ENCODE assay signal across 27 cellular contexts in the genomic region with DNA sequence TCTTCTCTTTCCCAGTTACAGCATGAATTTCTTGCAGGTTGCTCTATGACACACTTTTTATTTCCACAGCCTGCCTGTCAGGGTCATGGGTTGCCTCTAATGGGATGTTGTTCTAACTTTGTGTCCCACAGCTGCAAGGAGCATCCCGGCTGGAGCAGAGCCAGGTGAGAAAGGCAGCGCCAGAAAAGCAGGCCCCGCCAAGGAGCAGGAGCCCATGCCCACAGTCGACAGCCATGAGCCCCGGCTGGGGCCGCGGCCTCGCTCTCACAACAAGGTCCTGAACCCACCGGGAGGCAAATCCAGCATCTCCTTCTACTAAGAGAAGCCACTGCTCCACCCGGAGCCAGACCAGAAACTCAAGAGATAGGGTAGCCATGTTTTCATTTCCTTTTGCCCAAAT.
"Had no signal": no experiment of that assay in that cellular context is flagged by ENCODE, and none has a peak within 500 bp of the region (broad histone marks: within the 10 kb centered on the region; RNA-seq: fewer than 3 reads in every experiment).

No MANE protein-coding gene starts in this region.

- DNase-seq: hippocampal formation; kidney glomerular epithelial cell; left colon; left lung; lower lobe of right lung; mammary epithelial cell; mesenchymal stem cell; naive thymus-derived CD8-positive, alpha-beta T cell; occipital lobe; right cardiac atrium; stimulated activated CD4-positive, alpha-beta T cell treated with anti-CD3 and anti-CD28 coated beads, Interleukin-12 subunit alpha, Interleukin-12 subunit beta, amount 100 ng/mL, for 4 hours; stimulated activated CD4-positive, alpha-beta T cell treated with anti-CD3 and anti-CD28 coated beads, Interleukin-15, amount 100 ng/mL, for 24 hours; stimulated activated CD4-positive, alpha-beta T cell treated with anti-CD3 and anti-CD28 coated beads, Interleukin-2, amount 100 ng/mL, for 24 hours; stimulated activated CD4-positive, alpha-beta T cell treated with anti-CD3 and anti-CD28 coated beads, Interleukin-4, amount 100 ng/mL, for 1 hour; stimulated activated naive B cell treated with anti-CD40 and anti-IgM and Interleukin-4, amounts not matched to agents 10 μg/mL and 1 μg/mL and 100 μg/mL, for 72 hours; stimulated activated naive CD8-positive, alpha-beta T cell treated with anti-CD3 and anti-CD28 coated beads, Interleukin-15, Interleukin-2, amounts not matched to agents 100 U/mL and 50 U/mL, for 24 hours; stomach; testis; thyroid gland; transverse colon had no signal

- H3K27ac ChIP-seq: left lung, lower lobe of right lung, neural progenitor cell, neutrophil, stomach, testis, thyroid gland, transverse colon, upper lobe of left lung, vagina had no signal

- H3K27ac Mint-ChIP-seq: nephron; neural progenitor cell; progenitor cell of endocrine pancreas; stimulated activated naive B cell treated with anti-CD40 and anti-IgM and Interleukin-4, amounts not matched to agents 10 μg/mL and 1 μg/mL and 100 μg/mL, for 72 hours had no signal

- ATAC-seq: left colon; left lung; lower lobe of right lung; naive thymus-derived CD8-positive, alpha-beta T cell; right cardiac atrium; stimulated activated naive B cell treated with anti-CD40 and anti-IgM and Interleukin-4, amounts not matched to agents 10 μg/mL and 1 μg/mL and 100 μg/mL, for 72 hours; stimulated activated naive CD8-positive, alpha-beta T cell treated with anti-CD3 and anti-CD28 coated beads, Interleukin-15, Interleukin-2, amounts not matched to agents 100 U/mL and 50 U/mL, for 24 hours had no signal

- H3K4me1 ChIP-seq: left lung, lower lobe of right lung, neural progenitor cell, testis, thyroid gland, transverse colon, upper lobe of left lung, vagina had no signal

- H3K27me3 Mint-ChIP-seq: naive thymus-derived CD8-positive, alpha-beta T cell; progenitor cell of endocrine pancreas; stimulated activated naive B cell treated with anti-CD40 and anti-IgM and Interleukin-4, amounts not matched to agents 10 μg/mL and 1 μg/mL and 100 μg/mL, for 72 hours had no signal

- H3K4me1 Mint-ChIP-seq: naive thymus-derived CD8-positive, alpha-beta T cell; nephron; neural progenitor cell; stimulated activated naive B cell treated with anti-CD40 and anti-IgM and Interleukin-4, amounts not matched to agents 10 μg/mL and 1 μg/mL and 100 μg/mL, for 72 hours had no signal

- H3K4me3 ChIP-seq: left lung, lower lobe of right lung, neural progenitor cell, smooth muscle cell, stomach, testis, thyroid gland, transverse colon, upper lobe of left lung, vagina had no signal

- H3K9me3 Mint-ChIP-seq: naive thymus-derived CD8-positive, alpha-beta T cell; nephron; neural progenitor cell; stimulated activated naive B cell treated with anti-CD40 and anti-IgM and Interleukin-4, amounts not matched to agents 10 μg/mL and 1 μg/mL and 100 μg/mL, for 72 hours had no signal

- H3K27me3 ChIP-seq: left lung, neural progenitor cell, neutrophil, stomach, testis, thyroid gland, transverse colon, upper lobe of left lung, vagina had no signal

- H3K9me3 ChIP-seq: left lung, lower lobe of right lung, neutrophil, stomach, testis, thyroid gland, transverse colon, upper lobe of left lung, vagina had no signal

- H3K4me3 Mint-ChIP-seq: naive thymus-derived CD8-positive, alpha-beta T cell; nephron; neural progenitor cell; stimulated activated naive B cell treated with anti-CD40 and anti-IgM and Interleukin-4, amounts not matched to agents 10 μg/mL and 1 μg/mL and 100 μg/mL, for 72 hours had no signal
